7 cellular contexts compared by ENCODE assay signal in genomic region chr9:77011973-77012817, GRCh38. TPM values are rescaled to one million over a fixed set of nuclear protein-coding genes. Genes with fewer than 3 reads are reported as not detected.
DNase-seq lines count a peak whose midpoint lies in the region; ATAC-seq and TF ChIP-seq lines count a peak whose summit lies in the region.

No MANE protein-coding gene starts in this region.

- H3K4me3 Mint-ChIP-seq in brain = peak overlapping the region; percentile 77 to 82 (median 82)

- H3K36me3 Mint-ChIP-seq in brain = no peaks in the 10 kb centered on the region

- ATAC-seq in GM18868 (IDR thresholded peaks at IDR 0.05; ENCODE audit: unreplicated experiment) = peak; percentile 94
- ATAC-seq in HG03378 (IDR thresholded peaks at IDR 0.05; ENCODE audit: unreplicated experiment) = peak; percentile 45

- H3K9me3 Mint-ChIP-seq in brain = peaks cover 0 to 3% (median 0%) of the 10 kb centered on the region in 5 experiments

- H3K27me3 Mint-ChIP-seq in brain = peaks cover 97% of the 10 kb centered on the region

- DNase-seq in T-helper 2 cell (peak; percentile 4 to 61 (median 45)), kidney glomerular epithelial cell (lab: John Stamatoyannopoulos, UW) (peak; percentile 33), NK-92 (lab: John Stamatoyannopoulos, UW; ENCODE audit: unreplicated experiment) (no peak)
- DNase-seq in stimulated activated CD4-positive, alpha-beta T cell treated with anti-CD3 and anti-CD28 coated beads, Interleukin-2, amount 100 ng/mL, for 4 hours (ENCODE audit: low read depth) = peak; percentile 37

- no peak overlapping the region for H3K27ac Mint-ChIP-seq in brain

- TF ChIP-seq CTCF in brain (conservative IDR thresholded peaks at IDR 0.05) = peak; percentile 74 to 88

- peaks cover 39% of the 10 kb centered on the region for H3K4me1 Mint-ChIP-seq in brain

RNA-seq across cellular contexts. Expression of gene FOXB2, which starts 7.3 kb away (rescaled TPM):
- 0.68 TPM for polyA plus RNA-seq in brain (ENCODE audit: insufficient read depth, low read depth, low replicate concordance)
